In the genomic region with DNA sequence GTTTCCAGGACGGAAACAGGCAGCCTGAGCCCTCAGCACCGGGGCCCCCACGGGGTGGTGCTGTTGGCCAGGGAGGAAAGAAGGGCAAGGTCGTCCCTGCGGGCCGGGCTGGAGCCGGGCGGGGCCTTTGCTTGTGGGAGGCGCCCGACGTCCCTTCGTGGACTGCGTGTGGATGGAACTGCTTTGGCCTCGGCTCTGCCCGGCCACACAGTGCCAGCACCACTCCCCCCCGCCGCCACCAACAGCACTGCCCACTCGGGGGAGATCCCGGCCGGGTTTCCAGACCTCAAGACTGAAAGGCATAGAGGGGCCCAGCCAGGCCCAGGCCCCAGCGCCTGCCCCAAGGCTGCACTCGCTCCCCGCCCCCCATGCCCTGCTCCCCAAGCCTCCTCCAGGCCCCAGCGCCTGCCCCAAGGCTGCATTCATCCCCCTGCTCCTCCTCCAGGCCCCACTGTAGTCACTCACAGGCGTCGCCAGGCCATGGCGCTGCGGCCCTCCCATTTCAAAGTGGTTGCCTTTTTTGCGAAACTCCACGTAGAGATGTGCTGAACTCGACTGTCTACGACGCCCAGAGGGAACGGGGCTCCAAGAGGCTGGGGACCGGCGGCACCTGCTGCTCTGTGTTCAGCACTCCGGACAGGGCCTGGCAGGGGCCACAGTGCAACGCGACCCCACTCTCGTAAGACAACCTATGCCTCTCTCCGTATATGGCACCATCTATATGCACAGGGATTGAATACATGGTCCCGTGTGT, we compare ENCODE assay signal across 8 cellular contexts. TPM values are rescaled to one million over a fixed set of nuclear protein-coding genes. Genes with fewer than 3 reads are reported as not detected.
A peak's percentile ranks its signal among the peaks of the same experiment; 100 is the strongest.
DNase-seq lines count a peak whose midpoint lies in the region; ATAC-seq and TF ChIP-seq lines count a peak whose summit lies in the region.

No MANE protein-coding gene starts in this region.

- H3K27me3 Mint-ChIP-seq in GM23338 (ENCODE audit: insufficient read depth, low read depth, poor library complexity), result peaks cover 21% of the 10 kb centered on the region
- H3K27me3 Mint-ChIP-seq in activated CD4-positive, alpha-beta memory T cell treated with anti-CD3 and anti-CD28 coated beads, Interleukin-2, amount 10 ng/mL, durations not matched to agents 7 days and 5 days, result no peaks in the 10 kb centered on the region
- no peaks in the 10 kb centered on the region for H3K27me3 Mint-ChIP-seq in stimulated activated memory B cell treated with anti-CD40 and anti-IgM and Interleukin-4, amounts not matched to agents 10 μg/mL and 1 μg/mL and 100 μg/mL, for 72 hours

- H2AFZ ChIP-seq in DND-41 (ENCODE audit: low read depth, low read length), result no peak overlapping the region
- 0 out of 2 replicates have a peak overlapping the region, but pooled peaks have one; percentile 38 for H2AFZ ChIP-seq in GM23338

- ATAC-seq in DND-41 (ENCODE audit: insufficient read depth, low read depth), result 0 out of 3 replicates have a peak, but pooled peaks have one; percentile 39
- ATAC-seq in GM23338, result peak; percentile 92
- peak; percentile 91 for ATAC-seq in esophagus mucosa
- ATAC-seq in stimulated activated memory B cell treated with anti-CD40 and anti-IgM and Interleukin-4, amounts not matched to agents 10 μg/mL and 1 μg/mL and 100 μg/mL, for 72 hours, result peak; percentile 86

- H3K9me2 ChIP-seq in GM23338 (ENCODE audit: insufficient read depth), result no peaks in the 10 kb centered on the region

- POLR2A ChIA-PET in activated CD4-positive, alpha-beta memory T cell treated with anti-CD3 and anti-CD28 coated beads, Interleukin-2, amount 10 ng/mL, durations not matched to agents 7 days and 5 days (lab: Charles Lee), result no interaction called here

- H3K27ac Mint-ChIP-seq in GM23338, result no peak overlapping the region
- no peak overlapping the region for H3K27ac Mint-ChIP-seq in activated CD4-positive, alpha-beta memory T cell treated with anti-CD3 and anti-CD28 coated beads, Interleukin-2, amount 10 ng/mL, durations not matched to agents 7 days and 5 days
- peak overlapping the region; percentile 48 for H3K27ac Mint-ChIP-seq in stimulated activated memory B cell treated with anti-CD40 and anti-IgM and Interleukin-4, amounts not matched to agents 10 μg/mL and 1 μg/mL and 100 μg/mL, for 72 hours

- H4K20me1 ChIP-seq in DND-41 (ENCODE audit: insufficient read depth, low read length) (peaks cover 3% of the 10 kb centered on the region; the same call in 1 of the 2 replicates), GM23338 (replicated peaks; ENCODE audit: insufficient read depth) (no peaks in the 10 kb centered on the region)

- H3K4me2 ChIP-seq in DND-41 (ENCODE audit: insufficient read depth, low read length) (no peak overlapping the region), GM23338 (no peak overlapping the region)

- DNase-seq in DND-41 (peak; percentile 19), GM23338 (ENCODE audit: low spot score) (peak; percentile 79), NCI-H2107 treated with DMSO at 0.1 percent for 48 hours (lab: John Stamatoyannopoulos, UW; ENCODE audit: unreplicated experiment) (peak; percentile 16), mucosa of gallbladder (ENCODE audit: low spot score) (peak; percentile 76), occipital lobe (lab: John Stamatoyannopoulos, UW) (no peak)
- DNase-seq in activated CD4-positive, alpha-beta memory T cell treated with anti-CD3 and anti-CD28 coated beads, Interleukin-2, amount 10 ng/mL, durations not matched to agents 7 days and 5 days, result peak; percentile 70

- no peaks in the 10 kb centered on the region for H3K36me3 ChIP-seq in DND-41 (ENCODE audit: insufficient read depth, low read length)
- H3K36me3 ChIP-seq in GM23338 (ENCODE audit: insufficient read depth), result no peaks in the 10 kb centered on the region

- H3K4me1 Mint-ChIP-seq in GM23338, result no peaks in the 10 kb centered on the region; the same call in 2 of the 3 replicates
- H3K4me1 Mint-ChIP-seq in activated CD4-positive, alpha-beta memory T cell treated with anti-CD3 and anti-CD28 coated beads, Interleukin-2, amount 10 ng/mL, durations not matched to agents 7 days and 5 days, result peaks cover 4% of the 10 kb centered on the region
- peaks cover 36% of the 10 kb centered on the region for H3K4me1 Mint-ChIP-seq in stimulated activated memory B cell treated with anti-CD40 and anti-IgM and Interleukin-4, amounts not matched to agents 10 μg/mL and 1 μg/mL and 100 μg/mL, for 72 hours

- CTCF ChIA-PET in activated CD4-positive, alpha-beta memory T cell treated with anti-CD3 and anti-CD28 coated beads, Interleukin-2, amount 10 ng/mL, durations not matched to agents 7 days and 5 days (lab: Charles Lee), result no interaction called here

- H3K9me3 ChIP-seq in DND-41 (ENCODE audit: insufficient read depth, low read length, severe bottlenecking), result no peaks in the 10 kb centered on the region

- no peaks in the 10 kb centered on the region for H3K4me1 ChIP-seq in DND-41 (ENCODE audit: insufficient read depth, low read length)
- no peaks in the 10 kb centered on the region for H3K4me1 ChIP-seq in GM23338 (ENCODE audit: insufficient read depth)

- H3K4me3 Mint-ChIP-seq in GM23338, result peak overlapping the region; percentile 47; the same call in 2 of the 3 replicates
- H3K4me3 Mint-ChIP-seq in activated CD4-positive, alpha-beta memory T cell treated with anti-CD3 and anti-CD28 coated beads, Interleukin-2, amount 10 ng/mL, durations not matched to agents 7 days and 5 days, result no peak overlapping the region
- H3K4me3 Mint-ChIP-seq in stimulated activated memory B cell treated with anti-CD40 and anti-IgM and Interleukin-4, amounts not matched to agents 10 μg/mL and 1 μg/mL and 100 μg/mL, for 72 hours, result peak overlapping the region; percentile 48

- peaks cover 23% of the 10 kb centered on the region for H3K9me3 Mint-ChIP-seq in GM23338
- peaks cover 5% of the 10 kb centered on the region for H3K9me3 Mint-ChIP-seq in activated CD4-positive, alpha-beta memory T cell treated with anti-CD3 and anti-CD28 coated beads, Interleukin-2, amount 10 ng/mL, durations not matched to agents 7 days and 5 days
- H3K9me3 Mint-ChIP-seq in stimulated activated memory B cell treated with anti-CD40 and anti-IgM and Interleukin-4, amounts not matched to agents 10 μg/mL and 1 μg/mL and 100 μg/mL, for 72 hours, result peaks cover 18% of the 10 kb centered on the region

- H3K79me2 ChIP-seq in DND-41 (ENCODE audit: insufficient read depth, low read length) (no peaks in the 10 kb centered on the region), GM23338 (replicated peaks; ENCODE audit: insufficient read depth) (no peaks in the 10 kb centered on the region)

- no peak overlapping the region for H3K9ac ChIP-seq in DND-41 (ENCODE audit: low read depth, low read length)

- no peak overlapping the region for H3K27ac ChIP-seq in DND-41 (ENCODE audit: low read length)
- no peak overlapping the region for H3K27ac ChIP-seq in GM23338 (ENCODE audit: low read depth)

- H3K36me3 Mint-ChIP-seq in GM23338 (ENCODE audit: low read depth), result peaks cover 19% of the 10 kb centered on the region
- peaks cover 11% of the 10 kb centered on the region for H3K36me3 Mint-ChIP-seq in activated CD4-positive, alpha-beta memory T cell treated with anti-CD3 and anti-CD28 coated beads, Interleukin-2, amount 10 ng/mL, durations not matched to agents 7 days and 5 days (ENCODE audit: low read depth)
- H3K36me3 Mint-ChIP-seq in stimulated activated memory B cell treated with anti-CD40 and anti-IgM and Interleukin-4, amounts not matched to agents 10 μg/mL and 1 μg/mL and 100 μg/mL, for 72 hours, result peaks cover 25% of the 10 kb centered on the region

- peak; percentile 25 for TF ChIP-seq CTCF in DND-41 (IDR thresholded peaks at IDR 0.05; ENCODE audit: borderline replicate concordance, extremely low read depth, low read length, poor library complexity, severe bottlenecking)
- peak; percentile 46 to 78 for TF ChIP-seq CTCF in GM23338 (conservative IDR thresholded peaks at IDR 0.05; ENCODE audit: low read depth in 2 of 2)

- H3K27me3 ChIP-seq in DND-41 (ENCODE audit: insufficient read depth, low read length, poor library complexity) (no peaks in the 10 kb centered on the region), GM23338 (ENCODE audit: insufficient read depth) (no peaks in the 10 kb centered on the region)

- no peak overlapping the region for H3K4me3 ChIP-seq in DND-41 (ENCODE audit: low read depth in 1 of 2, low read length in 2 of 2)
- H3K4me3 ChIP-seq in GM23338, result no peak overlapping the region

- H3F3A ChIP-seq in GM23338 (replicated peaks; ENCODE audit: low read depth), result no peaks in the 10 kb centered on the region

TF ChIP-seq in GM23338, 12 proteins besides CTCF, POLR2A, EP300 and RAD21 (continues in another document):
- TF ChIP-seq EZH2 (IDR thresholded peaks at IDR 0.05; ENCODE audit: low read depth, unreplicated experiment), result no peak

RNA-seq across cellular contexts. Expression of gene C13orf46, which starts 22.5 kb away (rescaled TPM):
- total RNA-seq in GM23338 (2014; rRNA removed; shearing (Covaris generic)), result 1.5 TPM in 1 of 2 replicates, not detected in the other
- 0.12 and 0.44 TPM in 2 replicates for polyA plus RNA-seq in GM23338 (2016; fragmentation: Nextera tagmentation; extraction: Ambion mirVana)
- total RNA-seq in activated CD4-positive, alpha-beta memory T cell treated with anti-CD3 and anti-CD28 coated beads, Interleukin-2, amount 10 ng/mL, durations not matched to agents 7 days and 5 days, result 1 to 10 TPM; 2.5 to 2.9 TPM
- total RNA-seq in esophagus mucosa, result 0.08 TPM
- total RNA-seq in mucosa of gallbladder, result 11.8 TPM
- 0.16 TPM for total RNA-seq in occipital lobe

Comparison
In these comparisons a context has a peak if more than half of its experiments do, and no peak if none do; other contexts are left out.
1. ATAC-seq: peak in every context shown above with its lines; median percentile 92 in GM23338; 91 in esophagus mucosa; 86 in stimulated activated memory B cell treated with anti-CD40 and anti-IgM and Interleukin-4, amounts not matched to agents 10 μg/mL and 1 μg/mL and 100 μg/mL, for 72 hours; 39 in DND-41.